8 cellular contexts compared by ENCODE assay signal in the genomic region with DNA sequence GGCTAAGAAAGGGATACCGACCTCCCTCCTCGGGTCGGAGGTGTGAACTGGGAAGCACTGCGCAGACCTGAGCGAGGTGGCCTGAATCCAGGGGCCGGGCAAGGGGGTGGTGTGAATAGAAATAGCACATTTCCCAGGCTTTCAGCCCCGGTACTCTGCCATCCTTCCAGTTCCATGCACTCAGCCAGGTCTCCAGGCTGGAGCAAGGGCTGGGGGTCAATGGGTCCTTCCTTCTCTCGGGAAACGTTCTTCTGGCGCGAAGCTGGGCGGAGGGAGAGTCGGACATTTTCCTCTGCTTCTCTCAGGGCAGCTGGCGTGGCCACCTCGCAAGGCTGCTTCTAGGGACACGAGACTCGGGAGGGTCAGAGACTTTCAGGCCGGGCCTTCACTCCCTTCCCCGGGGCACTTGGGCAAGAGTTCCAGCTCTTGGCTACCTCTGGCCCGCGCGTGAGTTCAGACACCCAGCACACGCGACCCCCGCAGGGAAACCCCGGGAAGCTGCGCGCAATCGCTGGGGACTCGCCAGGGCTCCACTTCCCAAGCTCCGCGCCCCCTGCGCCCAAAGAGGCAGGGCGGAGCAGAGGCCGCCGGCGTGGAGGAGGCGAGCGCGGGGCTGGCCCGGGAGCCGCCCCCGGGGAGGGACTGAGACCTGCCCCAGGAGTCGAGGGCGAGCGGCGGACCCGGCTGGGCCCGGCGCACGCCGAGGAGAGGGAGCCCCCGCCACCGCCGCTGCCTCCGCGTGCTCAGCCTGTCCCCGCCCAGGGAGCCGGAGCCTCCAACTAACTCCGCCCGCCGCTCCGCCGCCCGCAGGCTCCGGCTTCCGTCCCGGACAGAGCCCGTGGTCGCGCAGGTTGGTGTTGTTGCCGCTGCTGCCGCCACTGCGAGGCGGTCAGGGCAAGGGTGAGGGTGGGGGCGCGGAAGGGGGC. TPM values are rescaled to one million over a fixed set of nuclear protein-coding genes. Genes with fewer than 3 reads are reported as not detected.
A peak's percentile ranks its signal among the peaks of the same experiment; 100 is the strongest.
DNase-seq lines count a peak whose midpoint lies in the region; ATAC-seq and TF ChIP-seq lines count a peak whose summit lies in the region.

A gene (plus strand): TSS at position 807 of the 926 bp plus-strand sequence. CDS start 110,891 bp downstream, outside the sequence.

- TF ChIP-seq CTCF in C4-2B (conservative IDR thresholded peaks at IDR 0.05): no peak

- no peaks in the 10 kb centered on the region for H3K36me3 ChIP-seq in effector memory CD4-positive, alpha-beta T cell (ENCODE audit: control insufficient read depth, insufficient read depth, low read length)
- no peaks in the 10 kb centered on the region for H3K36me3 ChIP-seq in mesendoderm (ENCODE audit: control insufficient read depth, insufficient read depth, low read length)

- H3K4ac ChIP-seq in mesendoderm (ENCODE audit: low read depth, low read length): peak within 1 kb of the TSS; percentile 49

- peak within 1 kb of the TSS; percentile 99 for H3K4me2 ChIP-seq in mesendoderm (ENCODE audit: low read length)

- H3K9me3 ChIP-seq in effector memory CD4-positive, alpha-beta T cell (ENCODE audit: control insufficient read depth, low read length): no peaks in the 10 kb centered on the region

- peak within 1 kb of the TSS; percentile 66 for H3K23ac ChIP-seq in mesendoderm (ENCODE audit: low read length)

- peak within 1 kb of the TSS; percentile 62 for H3K27ac ChIP-seq in C4-2B
- peak within 1 kb of the TSS; percentile 75 for H3K27ac ChIP-seq in effector memory CD4-positive, alpha-beta T cell (ENCODE audit: insufficient read depth, low read length, poor library complexity, severe bottlenecking)
- H3K27ac ChIP-seq in mesendoderm (ENCODE audit: low read depth, low read length): peak within 1 kb of the TSS; percentile 43

- no peaks in the 10 kb centered on the region for H3K79me1 ChIP-seq in mesendoderm (ENCODE audit: low read length)

- no peaks in the 10 kb centered on the region for H3K79me2 ChIP-seq in mesendoderm (ENCODE audit: control insufficient read depth, insufficient read depth, low read length)

- no CpG with 5 or more reads among the region's 77 CpGs for WGBS in mesendoderm (ENCODE audit: extremely low coverage, insufficient coverage, low lambda C conversion rate)

- H2BK15ac ChIP-seq in mesendoderm (replicated peaks; ENCODE audit: low read depth): no peak within 1 kb of the TSS

- H2AK5ac ChIP-seq in mesendoderm (ENCODE audit: low read length): no peak within 1 kb of the TSS

- H3K4me1 ChIP-seq in effector memory CD4-positive, alpha-beta T cell (ENCODE audit: control insufficient read depth, insufficient read depth, low read length, poor library complexity, severe bottlenecking): peaks cover 11% of the 10 kb centered on the region
- peaks cover 5% of the 10 kb centered on the region for H3K4me1 ChIP-seq in mesendoderm (ENCODE audit: control insufficient read depth, low read depth, low read length)

- H3K18ac ChIP-seq in mesendoderm (ENCODE audit: low read length): peak within 1 kb of the TSS; percentile 54

- no peak within 1 kb of the TSS for H4K5ac ChIP-seq in mesendoderm (ENCODE audit: low read length)

- H3K56ac ChIP-seq in mesendoderm (ENCODE audit: low read length): peak within 1 kb of the TSS; percentile 96

- H3K4me3 ChIP-seq in effector memory CD4-positive, alpha-beta T cell (ENCODE audit: insufficient read depth, low read depth, low read length, poor library complexity, severe bottlenecking): peak within 1 kb of the TSS; percentile 98
- peak within 1 kb of the TSS; percentile 86 for H3K4me3 ChIP-seq in mesendoderm (ENCODE audit: low read length)

- ATAC-seq in HG03378 (IDR thresholded peaks at IDR 0.05; ENCODE audit: unreplicated experiment): peak; percentile 51

- no peak within 1 kb of the TSS for H2BK120ac ChIP-seq in mesendoderm (ENCODE audit: low read depth, low read length)

- peak within 1 kb of the TSS; percentile 89 for H3K9ac ChIP-seq in mesendoderm (ENCODE audit: low read length)

- no peak within 1 kb of the TSS for H4K8ac ChIP-seq in mesendoderm (ENCODE audit: low read depth, low read length)

- DNase-seq in GM19238 (ENCODE audit: insufficient read length, low spot score) (peak; percentile 77), NOMO-1 (lab: John Stamatoyannopoulos, UW; ENCODE audit: unreplicated experiment in 2 of 2) (peak; percentile 70 to 73), mesendoderm (peak; percentile 88)
- DNase-seq in activated CD8-positive, alpha-beta memory T cell treated with anti-CD3 and anti-CD28 coated beads for 24 hours: peak; percentile 89
- DNase-seq in effector memory CD4-positive, alpha-beta T cell: peak; percentile 54 to 59 (median 55)
- DNase-seq in stimulated activated CD8-positive, alpha-beta memory T cell treated with anti-CD3 and anti-CD28 coated beads, Interleukin-15, amount 100 ng/mL, for 48 hours (ENCODE audit: low read depth in 2 of 2): peak; percentile 59 to 77

- no peak within 1 kb of the TSS for H2BK5ac ChIP-seq in mesendoderm (ENCODE audit: low read length)

- H3K27me3 ChIP-seq in effector memory CD4-positive, alpha-beta T cell (replicated peaks; ENCODE audit: control insufficient read depth, insufficient read depth, low read length, poor library complexity, severe bottlenecking): peaks cover 3% of the 10 kb centered on the region
- peaks cover 6% of the 10 kb centered on the region for H3K27me3 ChIP-seq in mesendoderm (ENCODE audit: insufficient read depth, low read length, poor library complexity)

RNA-seq across cellular contexts. Expression of the gene that starts here (rescaled TPM):
- polyA plus RNA-seq in mesendoderm (2013, experiment 1 of 2): 23.6 TPM
- polyA plus RNA-seq in mesendoderm (2013, experiment 2 of 2): 26.8 TPM

Comparison
In these comparisons a context has a peak if more than half of its experiments do, and no peak if none do; other contexts are left out.
1. Peak in every context shown above with its lines: DNase-seq, ATAC-seq, H3K4me3 ChIP-seq and H3K27ac ChIP-seq.